In the genomic region with DNA sequence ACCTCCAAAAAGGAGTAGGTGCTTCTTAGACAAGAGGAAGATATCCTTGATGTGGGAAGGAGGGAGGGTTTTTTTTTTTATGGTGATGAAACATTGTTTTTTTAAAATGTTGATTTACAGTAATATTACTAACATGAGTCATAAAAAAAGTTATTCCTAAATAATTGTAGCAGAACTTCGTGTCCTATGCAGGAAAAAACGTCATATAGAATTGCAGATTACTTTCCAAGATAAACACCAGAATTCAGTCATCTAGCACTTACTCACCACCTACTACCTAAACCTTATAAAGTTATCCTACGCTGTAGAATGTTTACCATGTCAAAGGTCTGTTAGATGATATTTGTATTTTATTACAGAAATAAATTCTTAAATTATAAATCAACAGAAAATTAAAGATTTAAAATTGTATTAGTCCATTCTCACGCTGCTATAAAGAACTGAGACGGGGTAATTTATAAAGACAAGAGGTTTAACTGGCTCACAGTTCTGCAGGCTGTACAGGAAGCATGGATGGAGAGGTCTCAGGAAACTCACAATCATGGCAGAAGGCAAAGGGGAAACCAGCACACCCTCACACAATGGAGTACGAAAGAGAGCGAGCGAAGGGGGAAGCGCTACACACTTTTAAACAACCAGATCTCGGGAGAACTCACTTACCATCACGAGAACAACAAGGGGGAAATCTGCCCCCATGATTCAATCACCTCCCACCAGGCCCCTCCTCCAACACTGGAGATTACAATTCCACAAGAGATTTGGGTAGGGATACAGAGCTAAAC, we compare ENCODE assay signal across 18 cellular contexts.
DNase-seq lines count a peak whose midpoint lies in the region; TF ChIP-seq lines count a peak whose summit lies in the region.
"Had no signal": no experiment of that assay in that cellular context is flagged by ENCODE, and none has a peak within 500 bp of the region (broad histone marks: within the 10 kb centered on the region; RNA-seq: fewer than 3 reads in every experiment).

No MANE protein-coding gene starts in this region.

- H3K27me3 ChIP-seq in adipocyte (replicated peaks; ENCODE audit: control insufficient read depth, insufficient read depth, low read length) (peaks cover 6% of the 10 kb centered on the region), esophagus muscularis mucosa (no peaks in the 10 kb centered on the region)
- H3K27me3 ChIP-seq: left lung had no signal

- H3K4me1 ChIP-seq in adipocyte (ENCODE audit: control insufficient read depth, insufficient read depth, low read length) (no peaks in the 10 kb centered on the region), esophagus muscularis mucosa (peaks cover 0 to 6% (median 0%) of the 10 kb centered on the region in 4 donors)
- H3K4me1 ChIP-seq: left lung had no signal

- no peak overlapping the region for H3K4me3 ChIP-seq in adipocyte (ENCODE audit: low read length)
- H3K4me3 ChIP-seq in esophagus muscularis mucosa, result no peak overlapping the region
- H3K4me3 ChIP-seq: left lung had no signal

- no peak overlapping the region for H3K9ac ChIP-seq in adipocyte (ENCODE audit: low read length)

- peak overlapping the region; percentile 89 for H3K27ac Mint-ChIP-seq in nephron progenitor cell
- H3K27ac Mint-ChIP-seq: activated CD8-positive, alpha-beta T cell treated with anti-CD3 and anti-CD28 coated beads for 36 hours; activated naive CD8-positive, alpha-beta T cell treated with anti-CD3 and anti-CD28 coated beads, Interleukin-2, amount 50 U/mL, for 24 hours had no signal

- H3K36me3 ChIP-seq in adipocyte (ENCODE audit: control insufficient read depth, insufficient read depth, low read length, severe bottlenecking) (no peaks in the 10 kb centered on the region), esophagus muscularis mucosa (no peaks in the 10 kb centered on the region)
- H3K36me3 ChIP-seq: left lung had no signal

- no peak for TF ChIP-seq EP300 in esophagus muscularis mucosa (IDR thresholded peaks at IDR 0.05)

- H3K36me3 Mint-ChIP-seq in nephron progenitor cell (ENCODE audit: low read depth), result no peaks in the 10 kb centered on the region

- intact Hi-C loops in esophagus muscularis mucosa (cut with DNase I), result no loop called here

- no peak for TF ChIP-seq POLR2A in esophagus muscularis mucosa (IDR thresholded peaks at IDR 0.05; ENCODE audit: low read depth)

- no peak for TF ChIP-seq CTCF in esophagus muscularis mucosa (IDR thresholded peaks at IDR 0.05)
- TF ChIP-seq CTCF in nephron progenitor cell (IDR thresholded peaks at IDR 0.05), result no peak

- no peak overlapping the region for H3K27ac ChIP-seq in esophagus muscularis mucosa (replicated peaks in 1 of 4)
- H3K27ac ChIP-seq: left lung had no signal

- H3K9me3 ChIP-seq in adipocyte (ENCODE audit: control insufficient read depth, low read length) (no peaks in the 10 kb centered on the region), esophagus muscularis mucosa (no peaks in the 10 kb centered on the region)
- H3K9me3 ChIP-seq: left lung had no signal

- no peaks in the 10 kb centered on the region for H3K9me3 Mint-ChIP-seq in nephron progenitor cell
- H3K9me3 Mint-ChIP-seq: activated CD8-positive, alpha-beta T cell treated with anti-CD3 and anti-CD28 coated beads for 36 hours; activated naive CD8-positive, alpha-beta T cell treated with anti-CD3 and anti-CD28 coated beads, Interleukin-2, amount 50 U/mL, for 24 hours had no signal

- DNase-seq in Daoy (ENCODE audit: low read depth), result peak; percentile 17
- peak; percentile 2 for DNase-seq in adipocyte (ENCODE audit: low read depth)
- DNase-seq in esophagus muscularis mucosa (ENCODE audit: extremely low spot score), result peak; percentile 39
- DNase-seq in nephron progenitor cell, result no peak
- no peak for DNase-seq in C1 segment of cervical spinal cord (lab: John Stamatoyannopoulos, UW)
- no peak for DNase-seq in HuH-7.5 (ENCODE audit: low spot score)
- DNase-seq in kidney tubule cell (ENCODE audit: low spot score), result no peak
- no peak for DNase-seq in SIG-M5 treated with dmso at 0.1 percent for 504 hours (lab: John Stamatoyannopoulos, UW; ENCODE audit: unreplicated experiment)
- DNase-seq: activated CD8-positive, alpha-beta T cell treated with anti-CD3 and anti-CD28 coated beads for 36 hours; activated naive CD8-positive, alpha-beta T cell treated with anti-CD3 and anti-CD28 coated beads, Interleukin-2, amount 50 U/mL, for 24 hours; cortex of kidney; EL; erythroblast; hypothalamus; left lung; stimulated activated CD4-positive, alpha-beta T cell treated with anti-CD3 and anti-CD28 coated beads, Interleukin-15, amount 100 ng/mL, for 24 hours; T-helper 1 cell had no signal

- peaks cover 19% of the 10 kb centered on the region for H3K4me1 Mint-ChIP-seq in nephron progenitor cell

- no peaks in the 10 kb centered on the region for H3K27me3 Mint-ChIP-seq in nephron progenitor cell (ENCODE audit: low read depth, poor library complexity)
- H3K27me3 Mint-ChIP-seq: activated CD8-positive, alpha-beta T cell treated with anti-CD3 and anti-CD28 coated beads for 36 hours; progenitor cell of endocrine pancreas had no signal

- 61% methylated on average over 11 of the region's 11 CpGs for WGBS in esophagus muscularis mucosa

- no peak overlapping the region for H3K4me3 Mint-ChIP-seq in nephron progenitor cell
- H3K4me3 Mint-ChIP-seq: activated CD8-positive, alpha-beta T cell treated with anti-CD3 and anti-CD28 coated beads for 36 hours; activated naive CD8-positive, alpha-beta T cell treated with anti-CD3 and anti-CD28 coated beads, Interleukin-2, amount 50 U/mL, for 24 hours had no signal

Comparison
In these comparisons a context has a peak if more than half of its experiments do, and no peak if none do; other contexts are left out.
1. DNase-seq: peak in Daoy (single experiment), adipocyte (single experiment) and esophagus muscularis mucosa (single experiment); none in nephron progenitor cell (single experiment), C1 segment of cervical spinal cord (0 of 14), HuH-7.5 (single experiment), kidney tubule cell (single experiment) and SIG-M5 treated with dmso at 0.1 percent for 504 hours (single experiment).